In genomic region chr6:401239-401993, GRCh38 we compare ENCODE assay signal across 19 cellular contexts. TPM values are rescaled to one million over a fixed set of nuclear protein-coding genes. Genes with fewer than 3 reads are reported as not detected.
DNase-seq lines count a peak whose midpoint lies in the region; ATAC-seq and TF ChIP-seq lines count a peak whose summit lies in the region.
"Had no signal": no experiment of that assay in that cellular context is flagged by ENCODE, and none has a peak within 500 bp of the region (broad histone marks: within the 10 kb centered on the region; RNA-seq: fewer than 3 reads in every experiment).

No MANE protein-coding gene starts in this region.

- H3K18ac ChIP-seq in trophoblast cell (ENCODE audit: low read length), result no peak overlapping the region

- no peak for ATAC-seq in stimulated activated memory B cell treated with anti-CD40 and anti-IgM and Interleukin-4, amounts not matched to agents 10 μg/mL and 1 μg/mL and 100 μg/mL, for 72 hours

- no peak overlapping the region for H2BK120ac ChIP-seq in trophoblast cell (ENCODE audit: insufficient read depth, low read length, poor library complexity)

- H3K27me3 Mint-ChIP-seq in activated naive CD4-positive, alpha-beta T cell treated with anti-CD3 and anti-CD28 coated beads, Interleukin-2, amount 50 U/mL, for 24 hours, result no peaks in the 10 kb centered on the region
- no peaks in the 10 kb centered on the region for H3K27me3 Mint-ChIP-seq in stimulated activated memory B cell treated with anti-CD40 and anti-IgM and Interleukin-4, amounts not matched to agents 10 μg/mL and 1 μg/mL and 100 μg/mL, for 72 hours

- H3K4me1 Mint-ChIP-seq in activated naive CD4-positive, alpha-beta T cell treated with anti-CD3 and anti-CD28 coated beads, Interleukin-2, amount 50 U/mL, for 24 hours, result peaks cover 86% of the 10 kb centered on the region
- H3K4me1 Mint-ChIP-seq in stimulated activated memory B cell treated with anti-CD40 and anti-IgM and Interleukin-4, amounts not matched to agents 10 μg/mL and 1 μg/mL and 100 μg/mL, for 72 hours, result peaks cover 89% of the 10 kb centered on the region

- peaks cover 73% of the 10 kb centered on the region for H3K36me3 Mint-ChIP-seq in activated naive CD4-positive, alpha-beta T cell treated with anti-CD3 and anti-CD28 coated beads, Interleukin-2, amount 50 U/mL, for 24 hours
- H3K36me3 Mint-ChIP-seq in stimulated activated memory B cell treated with anti-CD40 and anti-IgM and Interleukin-4, amounts not matched to agents 10 μg/mL and 1 μg/mL and 100 μg/mL, for 72 hours, result peaks cover 91% of the 10 kb centered on the region

- no peaks in the 10 kb centered on the region for H3K9me3 Mint-ChIP-seq in activated naive CD4-positive, alpha-beta T cell treated with anti-CD3 and anti-CD28 coated beads, Interleukin-2, amount 50 U/mL, for 24 hours
- no peaks in the 10 kb centered on the region for H3K9me3 Mint-ChIP-seq in stimulated activated memory B cell treated with anti-CD40 and anti-IgM and Interleukin-4, amounts not matched to agents 10 μg/mL and 1 μg/mL and 100 μg/mL, for 72 hours

- no peaks in the 10 kb centered on the region for H3K79me2 ChIP-seq in trophoblast cell (ENCODE audit: control insufficient read depth, insufficient read depth, low read length, poor library complexity)

- H2AFZ ChIP-seq in trophoblast cell (ENCODE audit: insufficient read depth, low read length, poor library complexity), result no peak overlapping the region

- H3K4me3 Mint-ChIP-seq in activated naive CD4-positive, alpha-beta T cell treated with anti-CD3 and anti-CD28 coated beads, Interleukin-2, amount 50 U/mL, for 24 hours, result peak overlapping the region; percentile 93
- H3K4me3 Mint-ChIP-seq in stimulated activated memory B cell treated with anti-CD40 and anti-IgM and Interleukin-4, amounts not matched to agents 10 μg/mL and 1 μg/mL and 100 μg/mL, for 72 hours, result peak overlapping the region; percentile 69

- H3K14ac ChIP-seq in trophoblast cell (ENCODE audit: low read length), result no peak overlapping the region

- no peaks in the 10 kb centered on the region for H3K79me1 ChIP-seq in trophoblast cell (ENCODE audit: low read length)

- no peak overlapping the region for H4K12ac ChIP-seq in trophoblast cell (ENCODE audit: low read depth, low read length)

- H3K27ac ChIP-seq in tibial artery (no peak overlapping the region), trophoblast cell (ENCODE audit: low read depth, low read length) (no peak overlapping the region)
- H3K27ac ChIP-seq: esophagus muscularis mucosa, left ventricle myocardium inferior, ovary, thoracic aorta had no signal

- no peak overlapping the region for H3K9ac ChIP-seq in trophoblast cell (ENCODE audit: low read length)
- H3K9ac ChIP-seq: SK-N-SH had no signal

- no peak overlapping the region for H2AK5ac ChIP-seq in trophoblast cell (ENCODE audit: low read length)

- no peak for DNase-seq in activated naive CD4-positive, alpha-beta T cell treated with Interleukin-2 at 50 U/mL for 16 hours
- DNase-seq in activated T-cell treated with anti-CD3 and anti-CD28 coated beads, Interleukin-2, amount 50 U/mL, for 48 hours, result peak; percentile 45 to 47
- no peak for DNase-seq in stimulated activated naive CD4-positive, alpha-beta T cell (lab: John Stamatoyannopoulos, UW)
- DNase-seq in tibial artery (no peak), trophoblast cell (no peak)
- DNase-seq: amniotic stem cell, Calu3, caudate nucleus, left ventricle myocardium inferior, NCI-H1105, NCI-H69, ovary, SK-N-SH had no signal

- H3K4me1 ChIP-seq in tibial artery, result no peaks in the 10 kb centered on the region
- H3K4me1 ChIP-seq in trophoblast cell (ENCODE audit: control insufficient read depth in 1 of 2, insufficient read depth in 2 of 2, low read length in 2 of 2), result no peaks in the 10 kb centered on the region
- H3K4me1 ChIP-seq: esophagus muscularis mucosa, HAP-1 had no signal

- peak; percentile 69 for TF ChIP-seq POLR2A in GM18526 (IDR thresholded peaks at IDR 0.05; ENCODE audit: extremely low read depth, insufficient read length)

- H4K8ac ChIP-seq in trophoblast cell (ENCODE audit: low read depth, low read length), result no peak overlapping the region

- no peak overlapping the region for H3K4ac ChIP-seq in trophoblast cell (ENCODE audit: low read depth, low read length)

- WGBS in trophoblast cell (ENCODE audit: extremely low coverage, insufficient coverage, insufficient read length), result no CpG with 5 or more reads among the region's 27 CpGs

- H3K27me3 ChIP-seq in tibial artery (peaks cover 0 to 8% of the 10 kb centered on the region in 2 donors), trophoblast cell (ENCODE audit: insufficient read depth, low read length) (no peaks in the 10 kb centered on the region)
- H3K27me3 ChIP-seq: ovary had no signal

- H3K27ac Mint-ChIP-seq in activated naive CD4-positive, alpha-beta T cell treated with anti-CD3 and anti-CD28 coated beads, Interleukin-2, amount 50 U/mL, for 24 hours, result peak overlapping the region; percentile 98
- H3K27ac Mint-ChIP-seq in stimulated activated memory B cell treated with anti-CD40 and anti-IgM and Interleukin-4, amounts not matched to agents 10 μg/mL and 1 μg/mL and 100 μg/mL, for 72 hours, result peak overlapping the region; percentile 90

- H3K4me3 ChIP-seq in tibial artery (no peak overlapping the region), trophoblast cell (ENCODE audit: low read depth, low read length) (no peak overlapping the region)
- H3K4me3 ChIP-seq: esophagus muscularis mucosa, HAP-1, left ventricle myocardium inferior, ovary, thoracic aorta had no signal

- no peak overlapping the region for H2BK5ac ChIP-seq in trophoblast cell (ENCODE audit: low read depth, low read length, poor library complexity)

- TF ChIP-seq CTCF in tibial artery (IDR thresholded peaks at IDR 0.05), result no peak

- no peak overlapping the region for H3K23ac ChIP-seq in trophoblast cell (ENCODE audit: low read length)

- intact Hi-C loops in tibial artery (cut with DNase I; ENCODE audit: low total_unique reads), result no loop called here

- H4K91ac ChIP-seq in trophoblast cell (ENCODE audit: low read depth, low read length), result no peak overlapping the region

- H3K9me3 ChIP-seq in tibial artery (no peaks in the 10 kb centered on the region), trophoblast cell (ENCODE audit: insufficient read depth, low read depth, low read length) (peaks cover 9% of the 10 kb centered on the region)
- H3K9me3 ChIP-seq: esophagus muscularis mucosa, HAP-1, ovary, SK-N-SH, thoracic aorta had no signal

- no peak overlapping the region for H3K4me2 ChIP-seq in trophoblast cell (ENCODE audit: low read length)
- H3K4me2 ChIP-seq: SK-N-SH had no signal

- no peak overlapping the region for H2BK12ac ChIP-seq in trophoblast cell (ENCODE audit: low read length)

- no peaks in the 10 kb centered on the region for H3K36me3 ChIP-seq in tibial artery
- no peaks in the 10 kb centered on the region for H3K36me3 ChIP-seq in trophoblast cell (ENCODE audit: control insufficient read depth in 1 of 2, insufficient read depth in 2 of 2, low read length in 2 of 2)
- H3K36me3 ChIP-seq: esophagus muscularis mucosa, HAP-1, left ventricle myocardium inferior, ovary, thoracic aorta had no signal

RNA-seq across cellular contexts. Expression of gene IRF4, which starts 9.9 kb away (rescaled TPM):
- 0.44 and 0.53 TPM in 2 replicates for polyA plus RNA-seq in trophoblast cell (2013)
- polyA plus RNA-seq: SK-N-SH had no signal

Comparison
In these comparisons a context has a peak if more than half of its experiments do, and no peak if none do; other contexts are left out.
1. DNase-seq: peak in activated T-cell treated with anti-CD3 and anti-CD28 coated beads, Interleukin-2, amount 50 U/mL, for 48 hours (2 of 2); none in activated naive CD4-positive, alpha-beta T cell treated with Interleukin-2 at 50 U/mL for 16 hours (single experiment), stimulated activated naive CD4-positive, alpha-beta T cell (0 of 6), tibial artery (0 of 2) and trophoblast cell (0 of 2).